ENCODE assay signal across 8 cellular contexts in genomic region chr21:29298348-29299045, GRCh38. TPM values are rescaled to one million over a fixed set of nuclear protein-coding genes. Genes with fewer than 3 reads are reported as not detected.
DNase-seq lines count a peak whose midpoint lies in the region; ATAC-seq and TF ChIP-seq lines count a peak whose summit lies in the region.

Gene BACH1, plus strand, starts transcription at chr21:29298922. Its CDS starts 22,359 bp downstream, at chr21:29321281.

- no peak for TF ChIP-seq EP300 in ovary (IDR thresholded peaks at IDR 0.05)

- H3K36me3 Mint-ChIP-seq in activated naive CD4-positive, alpha-beta T cell treated with anti-CD3 and anti-CD28 coated beads, Interleukin-2, amount 50 U/mL, for 72 hours: peaks cover 12 to 31% of the 10 kb centered on the region in 2 donors

- H3K4me3 ChIP-seq in ovary: peak within 1 kb of the TSS; percentile 89
- peak within 1 kb of the TSS; percentile 97 for H3K4me3 ChIP-seq in thymus (ENCODE audit: low read length)

- DNase-seq in GM04503 (ENCODE audit: low read depth) (peak; percentile 36), NCI-H1105 (lab: John Stamatoyannopoulos, UW) (peak; percentile 78), SKM-1 (lab: John Stamatoyannopoulos, UW; ENCODE audit: unreplicated experiment) (peak; percentile 89), glomerular visceral epithelial cell (ENCODE audit: extremely low spot score) (peak; percentile 92), ovary (peak; percentile 87 to 93 (median 91))
- DNase-seq in activated naive CD4-positive, alpha-beta T cell treated with anti-CD3 and anti-CD28 coated beads, Interleukin-2, amount 50 U/mL, for 72 hours (ENCODE audit: low spot score in 2 of 2): peak; percentile 83 to 92

- peak; percentile 78 for TF ChIP-seq POLR2A in ovary (IDR thresholded peaks at IDR 0.05)

- H3K36me3 ChIP-seq in ovary (no peaks in the 10 kb centered on the region), thymus (ENCODE audit: control insufficient read depth, insufficient read depth) (no peaks in the 10 kb centered on the region)

- H3K9me3 ChIP-seq in ovary (no peaks in the 10 kb centered on the region), thymus (ENCODE audit: control insufficient read depth) (no peaks in the 10 kb centered on the region)

- peak in 1 of 3 donors; percentile 26 for TF ChIP-seq CTCF in ovary (IDR thresholded peaks at IDR 0.05)

- WGBS in ovary, 3 donors: 1 to 8% (median 2%) methylated on average over 4 to 84 of the region's 87 CpGs
- WGBS in thymus: 5% methylated on average over 87 of the region's 87 CpGs

- peak; percentile 46 for ATAC-seq in HG02571 (IDR thresholded peaks at IDR 0.05; ENCODE audit: unreplicated experiment)
- ATAC-seq in activated naive CD4-positive, alpha-beta T cell treated with anti-CD3 and anti-CD28 coated beads, Interleukin-2, amount 50 U/mL, for 72 hours: peak; percentile 78 to 86

- H3K27me3 ChIP-seq in ovary (no peaks in the 10 kb centered on the region), thymus (ENCODE audit: control insufficient read depth, insufficient read depth) (no peaks in the 10 kb centered on the region)

- H3K27ac Mint-ChIP-seq in activated naive CD4-positive, alpha-beta T cell treated with anti-CD3 and anti-CD28 coated beads, Interleukin-2, amount 50 U/mL, for 72 hours: peak within 1 kb of the TSS; percentile 95 to 96

- intact Hi-C loops in ovary (cut with DNase I): loop anchor here in 1 of 4 donors (10.0 kb wide), 1 partner anchor 46 kb away; no protein-coding TSS in a partner anchor

- peaks cover 0 to 8% of the 10 kb centered on the region in 2 donors for H3K9me3 Mint-ChIP-seq in activated naive CD4-positive, alpha-beta T cell treated with anti-CD3 and anti-CD28 coated beads, Interleukin-2, amount 50 U/mL, for 72 hours

- H3K4me1 ChIP-seq in ovary (ENCODE audit: insufficient read depth): peaks cover 11% of the 10 kb centered on the region
- H3K4me1 ChIP-seq in thymus (ENCODE audit: control insufficient read depth, insufficient read depth, low read length): peaks cover 19% of the 10 kb centered on the region

- H3K27ac ChIP-seq in ovary: peak within 1 kb of the TSS; percentile 80 to 82
- peak within 1 kb of the TSS; percentile 89 for H3K27ac ChIP-seq in thymus (ENCODE audit: low read depth)

RNA-seq across cellular contexts. Expression of gene BACH1, which starts in this region (rescaled TPM):
- 10 to 100 TPM; 22.1 to 40.7 TPM for total RNA-seq in activated naive CD4-positive, alpha-beta T cell treated with anti-CD3 and anti-CD28 coated beads, Interleukin-2, amount 50 U/mL, for 72 hours
- 10 to 100 TPM; 32.2 to 77.0 (median 55.1) TPM for total RNA-seq in ovary
- polyA plus RNA-seq in ovary (10 to 100 TPM; 11.4 to 12.1 TPM), thymus (17.6 TPM)

Comparison
In these comparisons a context has a peak if more than half of its experiments do, and no peak if none do; other contexts are left out.
1. Peak in every context shown above with its lines: DNase-seq, ATAC-seq, H3K4me3 ChIP-seq and H3K27ac ChIP-seq.
2. DNase-seq: peak in every context shown above with its lines; median percentile 92 in glomerular visceral epithelial cell; 91 in ovary; 89 in SKM-1; 88 in activated naive CD4-positive, alpha-beta T cell treated with anti-CD3 and anti-CD28 coated beads, Interleukin-2, amount 50 U/mL, for 72 hours; 78 in NCI-H1105; 36 in GM04503.